ENCODE assay signal across 21 cellular contexts in genomic region chr1:93206567-93206954, GRCh38.
"Had no signal": no experiment of that assay in that cellular context is flagged by ENCODE, and none has a peak within 500 bp of the region (broad histone marks: within the 10 kb centered on the region; RNA-seq: fewer than 3 reads in every experiment).

No MANE protein-coding gene starts in this region.

- DNase-seq: KBM-7, MV-4-11, NCI-H1048, NCI-H1105, NCI-H1417, NCI-H1436 treated with DMSO at 0.1 percent for 48 hours, NCI-H1694 treated with DMSO at 0.1 percent for 48 hours, NCI-H1930, NCI-H2081, NCI-H2107, NCI-H2227 treated with DMSO at 0.1 percent for 48 hours, NCI-H446, NCI-H510A, NCI-H524 treated with DMSO at 0.1 percent for 48 hours, NCI-H69, NCI-H774, SHP77, T-helper 1 cell had no signal

- H3K4me3 Mint-ChIP-seq: IgD-negative memory B cell had no signal

- ATAC-seq: SK-N-SH treated with all-trans-retinoic acid at 6 μM for 48 hours had no signal

- H3K9me3 Mint-ChIP-seq: IgD-negative memory B cell had no signal

- H3K4me1 Mint-ChIP-seq: IgD-negative memory B cell had no signal

- H3K27ac Mint-ChIP-seq: IgD-negative memory B cell had no signal

- H3K27ac ChIP-seq: RWPE1 had no signal

- H3K27me3 Mint-ChIP-seq: IgD-negative memory B cell had no signal
